ENCODE assay signal across 9 cellular contexts in genomic region chr7:74480861-74481417, GRCh38. TPM values are rescaled to one million over a fixed set of nuclear protein-coding genes. Genes with fewer than 3 reads are reported as not detected.
A peak's percentile ranks its signal among the peaks of the same experiment; 100 is the strongest.
DNase-seq lines count a peak whose midpoint lies in the region; ATAC-seq, FAIRE-seq and TF ChIP-seq lines count a peak whose summit lies in the region.
"Had no signal": no experiment of that assay in that cellular context is flagged by ENCODE, and none has a peak within 500 bp of the region (broad histone marks: within the 10 kb centered on the region; RNA-seq: fewer than 3 reads in every experiment).

No MANE protein-coding gene starts in this region.

- ATAC-seq in A549 = peak in 1 of 2 experiments; percentile 24; a peak in 3 of 6 replicates
- ATAC-seq in stimulated activated effector memory CD8-positive, alpha-beta T cell treated with anti-CD3 and anti-CD28 coated beads, Interleukin-12 subunit alpha, Interleukin-12 subunit beta, amount 100 ng/mL, for 72 hours = no peak
- no peak for ATAC-seq in HG02642 (IDR thresholded peaks at IDR 0.05; ENCODE audit: poor library complexity, unreplicated experiment)

- H3K4me2 ChIP-seq in A549 = peak overlapping the region; percentile 81

- H3K4me1 ChIP-seq in A549 = peaks cover 91% of the 10 kb centered on the region
- no peaks in the 10 kb centered on the region for H3K4me1 ChIP-seq in endodermal cell (ENCODE audit: control insufficient read depth, insufficient read depth, low read length)
- peaks cover 57% of the 10 kb centered on the region for H3K4me1 ChIP-seq in mucosa of stomach (ENCODE audit: control insufficient read depth, insufficient read depth, low read length)

- H3K9ac ChIP-seq in endodermal cell (ENCODE audit: extremely low read depth, low read length, poor library complexity, severe bottlenecking) = no peak overlapping the region
- peak overlapping the region; percentile 76 for H3K9ac ChIP-seq in mucosa of stomach (ENCODE audit: low read length)

- peak; percentile 48 to 87; a peak in 2 of 5 replicates for TF ChIP-seq EP300 in A549 (IDR thresholded peaks at IDR 0.05)

- peak overlapping the region; percentile 93 to 97 for H3K27ac ChIP-seq in A549
- H3K27ac ChIP-seq in endodermal cell (ENCODE audit: low read depth, low read length) = peak overlapping the region; percentile 97

- no peaks in the 10 kb centered on the region for H3K9me3 Mint-ChIP-seq in endodermal cell
- no peaks in the 10 kb centered on the region for H3K9me3 Mint-ChIP-seq in stimulated activated effector memory CD8-positive, alpha-beta T cell treated with anti-CD3 and anti-CD28 coated beads, Interleukin-12 subunit alpha, Interleukin-12 subunit beta, amount 100 ng/mL, for 72 hours

- TF ChIP-seq CTCF in A549 (IDR thresholded peaks at IDR 0.05) (no peak), NB4 (IDR thresholded peaks at IDR 0.05; ENCODE audit: low read depth, low read length) (no peak), endodermal cell (conservative IDR thresholded peaks at IDR 0.05) (no peak)

- no peak for FAIRE-seq in A549 (lab: Jason Lieb, UNC)
- FAIRE-seq: colon had no signal

- H3K4me3 ChIP-seq in A549 (no peak overlapping the region), NB4 (ENCODE audit: low read depth, low read length) (no peak overlapping the region), endodermal cell (ENCODE audit: low read length) (no peak overlapping the region), mucosa of stomach (ENCODE audit: low read length) (peak overlapping the region; percentile 50)

- WGBS in A549 (ENCODE audit: missing lambda C conversion rate) = 29% methylated on average over 16 of the region's 16 CpGs
- WGBS in endodermal cell (ENCODE audit: insufficient coverage in 1 of 2, insufficient read length in 1 of 2), 2 experiments = 86 to 92% methylated on average over 13 to 16 of the region's 16 CpGs

- CTCF ChIA-PET in A549 (lab: Yijun Ruan, JAX) = interaction anchor here (0.7 to 1.4 kb wide), 3 partner anchors 9 to 109 kb away, joined by 3 to 4 read pairs (median 4); no protein-coding TSS in a partner anchor

- no peak; a peak in 1 of 5 replicates for TF ChIP-seq RAD21 in A549 (conservative IDR thresholded peaks at IDR 0.05 in 1 of 2, IDR thresholded peaks at IDR 0.05 in 1 of 2)

- peak in 1 of 2 experiments; percentile 85 for DNase-seq in A549 (ENCODE audit: low read depth in 1 of 2, low spot score in 1 of 2)
- DNase-seq in NB4 (ENCODE audit: low read depth) = peak; percentile 56
- no peak for DNase-seq in endodermal cell
- DNase-seq in NCI-H510A treated with DMSO at 0.1 percent for 48 hours (lab: John Stamatoyannopoulos, UW) = no peak
- no peak for DNase-seq in stimulated activated effector memory CD8-positive, alpha-beta T cell treated with anti-CD3 and anti-CD28 coated beads, Interleukin-12 subunit alpha, Interleukin-12 subunit beta, amount 100 ng/mL, for 72 hours (ENCODE audit: low spot score in 2 of 2)
- no peak for DNase-seq in cerebellum (ENCODE audit: low spot score)

- no peak overlapping the region for H3K27ac Mint-ChIP-seq in endodermal cell
- no peak overlapping the region for H3K27ac Mint-ChIP-seq in stimulated activated effector memory CD8-positive, alpha-beta T cell treated with anti-CD3 and anti-CD28 coated beads, Interleukin-12 subunit alpha, Interleukin-12 subunit beta, amount 100 ng/mL, for 72 hours

- POLR2A ChIA-PET in A549 (lab: Yijun Ruan, JAX) = no interaction called here

- H3K9me3 ChIP-seq in A549 = no peaks in the 10 kb centered on the region
- H3K9me3 ChIP-seq in endodermal cell (ENCODE audit: control insufficient read depth, low read length) = no peaks in the 10 kb centered on the region
- no peaks in the 10 kb centered on the region for H3K9me3 ChIP-seq in mucosa of stomach (ENCODE audit: control insufficient read depth, low read length)

- TF ChIP-seq POLR2A in A549 (IDR thresholded peaks at IDR 0.05; ENCODE audit: low read length) (no peak), NB4 (IDR thresholded peaks at IDR 0.05; ENCODE audit: extremely low read depth, insufficient read length) (no peak)

- H3K4me1 Mint-ChIP-seq in endodermal cell = peaks cover 10% of the 10 kb centered on the region
- no peaks in the 10 kb centered on the region for H3K4me1 Mint-ChIP-seq in stimulated activated effector memory CD8-positive, alpha-beta T cell treated with anti-CD3 and anti-CD28 coated beads, Interleukin-12 subunit alpha, Interleukin-12 subunit beta, amount 100 ng/mL, for 72 hours

- no peaks in the 10 kb centered on the region for H3K27me3 ChIP-seq in endodermal cell (ENCODE audit: control insufficient read depth, insufficient read depth, low read length, poor library complexity, severe bottlenecking)
- no peaks in the 10 kb centered on the region for H3K27me3 ChIP-seq in mucosa of stomach (ENCODE audit: control insufficient read depth, insufficient read depth, low read length)

- H3K36me3 Mint-ChIP-seq in endodermal cell (ENCODE audit: low read depth) = peaks cover 14% of the 10 kb centered on the region
- H3K36me3 Mint-ChIP-seq in stimulated activated effector memory CD8-positive, alpha-beta T cell treated with anti-CD3 and anti-CD28 coated beads, Interleukin-12 subunit alpha, Interleukin-12 subunit beta, amount 100 ng/mL, for 72 hours = no peaks in the 10 kb centered on the region

- H3K36me3 ChIP-seq in endodermal cell (ENCODE audit: control insufficient read depth, insufficient read depth, low read length) (peaks cover 9% of the 10 kb centered on the region), mucosa of stomach (ENCODE audit: control insufficient read depth, insufficient read depth, low read length) (no peaks in the 10 kb centered on the region)

- no peak overlapping the region for H3K4me3 Mint-ChIP-seq in endodermal cell
- H3K4me3 Mint-ChIP-seq in stimulated activated effector memory CD8-positive, alpha-beta T cell treated with anti-CD3 and anti-CD28 coated beads, Interleukin-12 subunit alpha, Interleukin-12 subunit beta, amount 100 ng/mL, for 72 hours = no peak overlapping the region

- H3K27me3 Mint-ChIP-seq in endodermal cell (ENCODE audit: insufficient read depth) = no peaks in the 10 kb centered on the region

TF ChIP-seq in A549, 52 proteins besides CTCF, POLR2A, EP300 and RAD21 (continues in another document):
- TF ChIP-seq POLR2AphosphoS2 (conservative IDR thresholded peaks at IDR 0.05; ENCODE audit: low read length) (no peak), ATOH8 (CRISPR knock-in tag; IDR thresholded peaks at IDR 0.05; ENCODE audit: low read depth) (no peak), RCOR1 (IDR thresholded peaks at IDR 0.05; ENCODE audit: low read depth, low read length) (no peak), FOXS1 (CRISPR knock-in tag; IDR thresholded peaks at IDR 0.05) (no peak), FOSL2 (IDR thresholded peaks at IDR 0.05) (no peak), FOSL2 (CRISPR knock-in tag; IDR thresholded peaks at IDR 0.05) (0 out of 2 replicates have a peak, but pooled peaks have one; percentile 14), CEBPB (IDR thresholded peaks at IDR 0.05) (peak; percentile 90 to 95), HOXB13 (CRISPR knock-in tag; IDR thresholded peaks at IDR 0.05; ENCODE audit: low read depth) (no peak), MAZ (IDR thresholded peaks at IDR 0.05; ENCODE audit: borderline replicate concordance, low read depth, low read length) (no peak), HOXB5 (CRISPR knock-in tag; IDR thresholded peaks at IDR 0.05) (peak; percentile 14; the same call in 1 of the 2 replicates), REST (IDR thresholded peaks at IDR 0.05) (no peak), NPAS2 (CRISPR knock-in tag; IDR thresholded peaks at IDR 0.05; ENCODE audit: borderline replicate concordance) (no peak), CBX2 (IDR thresholded peaks at IDR 0.05; ENCODE audit: borderline replicate concordance, low read depth) (no peak), EHMT2 (IDR thresholded peaks at IDR 0.05; ENCODE audit: low read depth) (no peak), EHF (CRISPR knock-in tag; IDR thresholded peaks at IDR 0.05) (no peak), HDAC2 (IDR thresholded peaks at IDR 0.05) (no peak)

RNA-seq across cellular contexts. Expression of gene GTF2IRD1, which starts 27.2 kb away (rescaled TPM):
- polyA plus RNA-seq in A549 (2011; rRNA removed) (20.5 and 23.2 TPM in 2 replicates), A549 (2017; fragmentation: RNase III; extraction: RNeasy Plus Mini Kit Qiagen cat#74134 plus additional on column Dnase treatment) (19.9 to 21.7 TPM (median 21.5 TPM) in 3 replicates)
- 19.0 and 21.6 TPM in 2 replicates for polyA plus RNA-seq in A549 (2012; cell fraction: cytosol; rRNA removed)
- 21.1 and 26.9 TPM in 2 replicates for polyA plus RNA-seq in A549 (2012; cell fraction: nucleus; rRNA removed)
- 16.4 and 25.3 TPM in 2 replicates for polyA minus RNA-seq in A549 (2011; rRNA and poly(A)+ RNA removed)
- total RNA-seq in endodermal cell (10 to 100 TPM; 54.8 to 84.4 TPM), cerebellum (20.7 TPM)
- 54.6 TPM for polyA plus RNA-seq in endodermal cell (2013, experiment 1 of 2)
- 54.2 TPM for polyA plus RNA-seq in endodermal cell (2013, experiment 2 of 2)
